3 cellular contexts compared by ENCODE assay signal in the genomic region with DNA sequence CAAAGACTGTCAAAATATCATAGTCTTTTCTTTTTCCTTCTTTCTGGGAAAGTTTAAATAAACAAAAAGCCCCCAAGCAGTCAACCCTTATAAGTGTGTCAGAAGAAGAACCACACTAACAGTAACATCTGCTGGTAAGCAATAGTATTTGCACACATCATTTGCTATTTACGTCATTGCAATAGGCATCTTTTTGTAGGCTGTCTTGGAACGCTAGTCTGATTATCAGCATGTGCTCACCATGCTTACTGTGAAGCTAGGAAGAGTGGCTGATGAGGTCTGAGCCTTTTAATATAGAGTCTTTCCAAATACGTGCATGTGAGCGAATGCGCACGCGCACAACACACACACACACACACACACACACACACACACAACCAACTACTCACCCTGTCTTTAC.
"Had no signal": no experiment of that assay in that cellular context is flagged by ENCODE, and none has a peak within 500 bp of the region (broad histone marks: within the 10 kb centered on the region; RNA-seq: fewer than 3 reads in every experiment).

No MANE protein-coding gene starts in this region.

- DNase-seq: GDM1, GF-D8 had no signal

- ATAC-seq: GM12878 had no signal

- H3K4me3 ChIP-seq: GM12878 had no signal
